27 cellular contexts compared by ENCODE assay signal in genomic region chr3:131009698-131010097, GRCh38.
"Had no signal": no experiment of that assay in that cellular context is flagged by ENCODE, and none has a peak within 500 bp of the region (broad histone marks: within the 10 kb centered on the region; RNA-seq: fewer than 3 reads in every experiment).

No MANE protein-coding gene starts in this region.

- ATAC-seq: activated CD8-positive, alpha-beta T cell treated with anti-CD3 and anti-CD28 coated beads, Interleukin-2, amount 10 ng/mL, durations not matched to agents 7 days and 5 days; Panc1; Right ventricle myocardium inferior had no signal

- H3K4me3 Mint-ChIP-seq: activated CD8-positive, alpha-beta T cell treated with anti-CD3 and anti-CD28 coated beads, Interleukin-2, amount 10 ng/mL, durations not matched to agents 7 days and 5 days; activated naive CD4-positive, alpha-beta T cell treated with anti-CD3 and anti-CD28 coated beads for 36 hours; activated naive CD8-positive, alpha-beta T cell; brain; central memory CD8-positive, alpha-beta T cell had no signal

- H3K27ac Mint-ChIP-seq: activated CD8-positive, alpha-beta T cell treated with anti-CD3 and anti-CD28 coated beads, Interleukin-2, amount 10 ng/mL, durations not matched to agents 7 days and 5 days; activated naive CD4-positive, alpha-beta T cell treated with anti-CD3 and anti-CD28 coated beads for 36 hours; activated naive CD8-positive, alpha-beta T cell; brain had no signal

- H3K27ac ChIP-seq: WERI-Rb-1 had no signal

- H3K4me1 Mint-ChIP-seq: brain had no signal

- H3K9me3 ChIP-seq: SK-N-SH had no signal

- DNase-seq: activated CD4-positive, alpha-beta T cell treated with anti-CD3 and anti-CD28 coated beads for 4 hours; activated CD4-positive, alpha-beta T cell treated with anti-CD3 and anti-CD28 coated beads, Interleukin-2, amount 50 U/mL, for 4 hours; activated CD8-positive, alpha-beta memory T cell treated with anti-CD3 and anti-CD28 coated beads, Interleukin-2, amount 50 U/mL, for 48 hours; activated CD8-positive, alpha-beta T cell treated with anti-CD3 and anti-CD28 coated beads, Interleukin-2, amount 10 ng/mL, durations not matched to agents 7 days and 5 days; activated gamma-delta T cell; activated naive CD4-positive, alpha-beta T cell treated with anti-CD3 and anti-CD28 coated beads for 36 hours; activated T-cell treated with anti-CD3 and anti-CD28 coated beads, Interleukin-2, amount 50 U/mL, for 1 hour; amygdala; NCI-H1092; NCI-H1417; NCI-H1930; NCI-H2107; NCI-H2171 treated with DMSO at 0.1 percent for 48 hours; NCI-H345; NCI-H510A; NCI-H526 treated with DMSO at 0.1 percent for 48 hours; NCI-H82; OCI-M1; RPMI8226; SK-N-SH; T-helper 1 cell; WERI-Rb-1 had no signal

- H3K9ac ChIP-seq: SK-N-SH had no signal

- H3K9me3 Mint-ChIP-seq: activated naive CD4-positive, alpha-beta T cell treated with anti-CD3 and anti-CD28 coated beads for 36 hours; brain; central memory CD8-positive, alpha-beta T cell had no signal

- H3K27me3 Mint-ChIP-seq: activated naive CD8-positive, alpha-beta T cell; brain; central memory CD8-positive, alpha-beta T cell had no signal
